Comparison of ENCODE assay signal across 31 cellular contexts in the genomic region with DNA sequence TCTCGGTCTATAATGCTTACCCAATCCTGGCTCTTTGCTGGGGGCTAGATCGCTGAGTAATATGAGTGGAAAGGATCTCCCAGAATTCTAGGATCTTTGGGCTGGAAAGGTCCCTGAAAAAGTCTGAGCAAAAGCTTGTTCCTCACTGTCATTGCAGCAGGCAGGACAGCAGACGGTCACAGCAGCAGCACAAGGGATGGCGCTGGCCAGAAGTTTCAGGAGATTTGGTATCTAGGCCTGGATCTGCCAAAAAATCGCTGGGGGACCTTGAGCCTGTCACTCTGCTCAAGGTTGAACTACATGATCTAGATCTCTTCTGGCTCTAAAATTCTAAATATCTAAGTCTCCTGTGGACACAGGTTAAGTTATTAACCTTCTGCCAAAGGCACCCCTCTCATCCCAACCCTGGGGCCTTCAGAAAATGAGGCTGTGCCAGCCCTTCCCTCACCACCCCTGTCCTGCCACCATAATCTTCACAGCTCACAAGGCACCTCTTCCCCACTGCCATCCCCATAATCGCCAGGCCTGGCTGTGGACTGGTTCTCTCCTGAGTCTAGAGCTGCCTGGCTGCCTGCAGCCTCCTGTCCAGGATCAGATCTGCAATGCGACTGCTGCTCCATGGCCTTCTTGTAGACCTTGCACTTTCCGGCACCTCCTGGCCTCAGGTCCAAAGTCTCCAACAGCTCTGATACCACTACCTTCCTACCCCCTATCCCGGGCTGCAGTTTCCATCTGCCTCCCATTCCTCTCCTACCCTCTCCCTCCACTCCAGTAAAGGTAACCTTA.
"Had no signal": no experiment of that assay in that cellular context is flagged by ENCODE, and none has a peak within 500 bp of the region (broad histone marks: within the 10 kb centered on the region; RNA-seq: fewer than 3 reads in every experiment).

No MANE protein-coding gene starts in this region.

- H3K9me3 Mint-ChIP-seq: activated naive CD4-positive, alpha-beta T cell treated with anti-CD3 and anti-CD28 coated beads, Interleukin-2, amount 10 ng/mL, durations not matched to agents 7 days and 5 days; activated naive CD8-positive, alpha-beta T cell treated with anti-CD3 and anti-CD28 coated beads, Interleukin-2, amount 10 ng/mL, durations not matched to agents 7 days and 5 days; activated T-helper 1 cell treated with anti-CD3 and anti-CD28 coated beads, Interleukin-12 subunit alpha, Interleukin-12 subunit beta, Interleukin-2, Interleukin-4 antibody, amounts not matched to agents 30 ng/mL and 10 ng/mL and 1 ng/mL, durations not matched to agents 14 hours and 24 hours and 36 hours; natural killer cell; stimulated activated naive B cell treated with anti-CD40 and anti-IgM and Interleukin-4, amounts not matched to agents 10 μg/mL and 1 μg/mL and 100 μg/mL, for 72 hours; T-helper 1 cell treated with Interleukin-12 subunit alpha and Interleukin-12 subunit beta and Interleukin-4 antibody, amounts not matched to agents 30 μg/mL and 1 μg/mL, for 36 hours had no signal

- H3K9me3 ChIP-seq: esophagus squamous epithelium, lower lobe of right lung, prostate gland, stomach, thyroid gland, upper lobe of right lung had no signal

- H3K36me3 ChIP-seq: brain microvascular endothelial cell, prostate gland had no signal

- H3K36me3 Mint-ChIP-seq: activated naive CD4-positive, alpha-beta T cell treated with anti-CD3 and anti-CD28 coated beads, Interleukin-2, amount 10 ng/mL, durations not matched to agents 7 days and 5 days; natural killer cell had no signal

- H3K27me3 ChIP-seq: brain microvascular endothelial cell, esophagus squamous epithelium, stomach, thyroid gland, upper lobe of right lung had no signal

- H3K27ac ChIP-seq: brain microvascular endothelial cell, epithelial cell of prostate, esophagus squamous epithelium, lower lobe of right lung, prostate gland, stomach, thyroid gland, upper lobe of right lung, VCaP had no signal

- ATAC-seq: left cardiac atrium; lower lobe of right lung; natural killer cell; stimulated activated naive B cell treated with anti-CD40 and anti-IgM and Interleukin-4, amounts not matched to agents 10 μg/mL and 1 μg/mL and 100 μg/mL, for 72 hours; upper lobe of right lung had no signal

- H3K4me3 ChIP-seq: esophagus squamous epithelium, lower lobe of right lung, prostate gland, stomach, thyroid gland, upper lobe of right lung had no signal

- H3K27ac Mint-ChIP-seq: activated naive CD4-positive, alpha-beta T cell treated with anti-CD3 and anti-CD28 coated beads, Interleukin-2, amount 10 ng/mL, durations not matched to agents 7 days and 5 days; activated naive CD8-positive, alpha-beta T cell treated with anti-CD3 and anti-CD28 coated beads, Interleukin-2, amount 10 ng/mL, durations not matched to agents 7 days and 5 days; activated T-helper 1 cell treated with anti-CD3 and anti-CD28 coated beads, Interleukin-12 subunit alpha, Interleukin-12 subunit beta, Interleukin-2, Interleukin-4 antibody, amounts not matched to agents 30 ng/mL and 10 ng/mL and 1 ng/mL, durations not matched to agents 14 hours and 24 hours and 36 hours; natural killer cell; stimulated activated naive B cell treated with anti-CD40 and anti-IgM and Interleukin-4, amounts not matched to agents 10 μg/mL and 1 μg/mL and 100 μg/mL, for 72 hours; T-helper 1 cell treated with Interleukin-12 subunit alpha and Interleukin-12 subunit beta and Interleukin-4 antibody, amounts not matched to agents 30 μg/mL and 1 μg/mL, for 36 hours had no signal

- H3K27me3 Mint-ChIP-seq: activated naive CD8-positive, alpha-beta T cell treated with anti-CD3 and anti-CD28 coated beads, Interleukin-2, amount 10 ng/mL, durations not matched to agents 7 days and 5 days; stimulated activated naive B cell treated with anti-CD40 and anti-IgM and Interleukin-4, amounts not matched to agents 10 μg/mL and 1 μg/mL and 100 μg/mL, for 72 hours had no signal

- DNase-seq: activated CD4-positive, alpha-beta T cell treated with anti-CD3 and anti-CD28 coated beads for 48 hours; activated CD4-positive, alpha-beta T cell treated with anti-CD3 and anti-CD28 coated beads, Interleukin-2, amount 50 U/mL, for 48 hours; activated CD8-positive, alpha-beta memory T cell treated with anti-CD3 and anti-CD28 coated beads, Interleukin-2, amount 50 U/mL, for 4 hours; activated gamma-delta T cell; activated naive CD4-positive, alpha-beta T cell treated with anti-CD3 and anti-CD28 coated beads, Interleukin-2, amount 10 ng/mL, durations not matched to agents 7 days and 5 days; activated naive CD8-positive, alpha-beta T cell treated with anti-CD3 and anti-CD28 coated beads, Interleukin-2, amount 10 ng/mL, durations not matched to agents 7 days and 5 days; activated T-cell treated with anti-CD3 and anti-CD28 coated beads, Interleukin-2, amount 50 U/mL, for 1 hour; amniotic stem cell; brain microvascular endothelial cell; caudate nucleus; dermis blood vessel endothelial cell; effector CD4-positive, alpha-beta T cell; esophagus squamous epithelium; foreskin melanocyte; left cardiac atrium; lower lobe of right lung; mesenchymal stem cell; natural killer cell; stimulated activated CD4-positive, alpha-beta T cell treated with anti-CD3 and anti-CD28 coated beads, Interleukin-15, amount 100 ng/mL, for 24 hours; stimulated activated CD4-positive, alpha-beta T cell treated with anti-CD3 and anti-CD28 coated beads, Interleukin-2, amount 100 ng/mL, for 24 hours; stimulated activated naive B cell treated with anti-CD40 and anti-IgM and Interleukin-4, amounts not matched to agents 10 μg/mL and 1 μg/mL and 100 μg/mL, for 72 hours; stomach; SW 1271; T-helper 9 cell; thyroid gland; upper lobe of right lung had no signal

- H3K4me3 Mint-ChIP-seq: activated naive CD4-positive, alpha-beta T cell treated with anti-CD3 and anti-CD28 coated beads, Interleukin-2, amount 10 ng/mL, durations not matched to agents 7 days and 5 days; activated naive CD8-positive, alpha-beta T cell treated with anti-CD3 and anti-CD28 coated beads, Interleukin-2, amount 10 ng/mL, durations not matched to agents 7 days and 5 days; activated T-helper 1 cell treated with anti-CD3 and anti-CD28 coated beads, Interleukin-12 subunit alpha, Interleukin-12 subunit beta, Interleukin-2, Interleukin-4 antibody, amounts not matched to agents 30 ng/mL and 10 ng/mL and 1 ng/mL, durations not matched to agents 14 hours and 24 hours and 36 hours; natural killer cell; stimulated activated naive B cell treated with anti-CD40 and anti-IgM and Interleukin-4, amounts not matched to agents 10 μg/mL and 1 μg/mL and 100 μg/mL, for 72 hours; T-helper 1 cell treated with Interleukin-12 subunit alpha and Interleukin-12 subunit beta and Interleukin-4 antibody, amounts not matched to agents 30 μg/mL and 1 μg/mL, for 36 hours had no signal

- H3K4me1 ChIP-seq: prostate gland had no signal

- H3K4me1 Mint-ChIP-seq: activated naive CD4-positive, alpha-beta T cell treated with anti-CD3 and anti-CD28 coated beads, Interleukin-2, amount 10 ng/mL, durations not matched to agents 7 days and 5 days; natural killer cell; stimulated activated naive B cell treated with anti-CD40 and anti-IgM and Interleukin-4, amounts not matched to agents 10 μg/mL and 1 μg/mL and 100 μg/mL, for 72 hours had no signal
